In the genomic region with DNA sequence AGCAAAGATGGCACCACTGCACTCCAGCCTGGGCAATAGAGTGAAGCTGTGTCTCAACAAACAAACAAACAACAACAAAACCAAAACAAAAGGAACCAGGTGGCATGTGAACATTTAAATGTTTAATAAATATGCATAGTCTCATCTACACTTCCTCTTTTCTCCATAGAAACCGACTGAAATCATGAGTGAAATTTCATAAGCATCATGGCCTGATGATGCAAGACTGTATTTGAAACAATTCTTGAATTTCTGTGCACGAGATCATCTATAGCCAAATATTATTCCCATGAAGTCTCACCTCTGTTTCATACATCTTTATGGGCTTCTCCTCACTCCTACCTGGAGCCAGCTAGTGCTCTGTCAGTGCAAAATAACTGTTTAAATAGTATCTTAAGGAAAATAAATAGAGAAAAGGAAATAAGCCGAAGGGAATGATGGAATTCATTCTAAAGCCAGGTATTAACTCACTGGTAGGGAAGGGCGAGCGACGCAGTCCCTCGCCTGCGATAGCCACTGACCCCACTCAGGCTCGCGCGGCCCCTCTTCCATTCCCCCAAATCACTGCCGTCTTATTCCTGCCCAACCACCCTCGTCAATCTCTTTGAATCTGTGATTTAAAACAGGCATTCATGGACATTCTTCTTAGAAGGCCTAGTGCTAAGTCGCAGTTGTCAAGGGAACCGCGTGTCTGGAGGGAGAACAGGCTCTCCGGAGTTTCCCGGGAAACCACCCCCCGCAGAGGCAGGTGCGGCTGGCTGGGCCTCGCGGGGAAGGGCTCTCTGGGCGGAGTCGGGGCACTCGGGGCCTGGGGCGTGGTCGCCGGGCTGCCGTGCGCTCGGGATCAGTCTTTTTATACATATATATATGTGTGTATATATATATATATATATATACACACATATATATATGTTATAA, we compare ENCODE assay signal across 1 cellular context.
TF ChIP-seq lines count a peak whose summit lies in the region.

No MANE protein-coding gene starts in this region.

TF ChIP-seq in GM12878, 131 proteins besides CTCF, POLR2A, EP300 and RAD21 (continued from another document):
- TF ChIP-seq POU2F2 (IDR thresholded peaks at IDR 0.05; ENCODE audit: borderline replicate concordance, low read depth, low read length) (peak; percentile 27; the same call in 1 of the 3 replicates), BHLHE40 (IDR thresholded peaks at IDR 0.05; ENCODE audit: borderline replicate concordance in 1 of 2, low read depth in 2 of 2, low read length in 1 of 2) (0 out of 4 replicates have a peak, but pooled peaks of 1 of the 2 experiments have one; percentile 10), IRF5 (IDR thresholded peaks at IDR 0.05; ENCODE audit: borderline replicate concordance) (no peak)
